Comparison of ENCODE assay signal across 30 cellular contexts in genomic region chr3:107516475-107516874, GRCh38. TPM values are rescaled to one million over a fixed set of nuclear protein-coding genes. Genes with fewer than 3 reads are reported as not detected.
DNase-seq lines count a peak whose midpoint lies in the region; ATAC-seq and TF ChIP-seq lines count a peak whose summit lies in the region.
"Had no signal": no experiment of that assay in that cellular context is flagged by ENCODE, and none has a peak within 500 bp of the region (broad histone marks: within the 10 kb centered on the region; RNA-seq: fewer than 3 reads in every experiment).

No MANE protein-coding gene starts in this region.

- no peak overlapping the region for H2AFZ ChIP-seq in DND-41 (ENCODE audit: low read depth, low read length)

- no peaks in the 10 kb centered on the region for H3K79me2 ChIP-seq in DND-41 (ENCODE audit: insufficient read depth, low read length)

- TF ChIP-seq POLR2A in testis (IDR thresholded peaks at IDR 0.05) (no peak), prostate gland (IDR thresholded peaks at IDR 0.05) (no peak)

- ATAC-seq in Right ventricle myocardium inferior: no peak
- ATAC-seq in left cardiac atrium: no peak
- ATAC-seq in DND-41 (ENCODE audit: insufficient read depth, low read depth): peak; percentile 39; the same call in 1 of the 3 replicates
- ATAC-seq: A549; CD8-positive, alpha-beta T cell had no signal

- H3K27me3 ChIP-seq in DND-41 (ENCODE audit: insufficient read depth, low read length, poor library complexity): peaks cover 2% of the 10 kb centered on the region
- H3K27me3 ChIP-seq in testis: no peaks in the 10 kb centered on the region
- no peaks in the 10 kb centered on the region for H3K27me3 ChIP-seq in prostate gland (replicated peaks; ENCODE audit: insufficient read depth)
- H3K27me3 ChIP-seq: BLaER1; BLaER1 treated with 17β-estradiol and CSF1 and Interleukin-3, amounts not matched to agents 10 nM and 100 nM had no signal

- H3K27ac ChIP-seq in DND-41 (ENCODE audit: low read length) (no peak overlapping the region), testis (peak overlapping the region; percentile 38 to 71), prostate gland (no peak overlapping the region)
- H3K27ac ChIP-seq: 22Rv1; A549; BLaER1; BLaER1 treated with 17β-estradiol and CSF1 and Interleukin-3, amounts not matched to agents 10 nM and 100 nM; C4-2B had no signal

- H3K9me3 ChIP-seq in DND-41 (ENCODE audit: insufficient read depth, low read length, severe bottlenecking) (no peaks in the 10 kb centered on the region), testis (no peaks in the 10 kb centered on the region), prostate gland (no peaks in the 10 kb centered on the region)
- H3K9me3 ChIP-seq: A549; BE2C; BLaER1; BLaER1 treated with 17β-estradiol and CSF1 and Interleukin-3, amounts not matched to agents 10 nM and 100 nM; Caco-2 had no signal

- H3K9ac ChIP-seq in DND-41 (ENCODE audit: low read depth, low read length): no peak overlapping the region
- H3K9ac ChIP-seq: BLaER1; BLaER1 treated with 17β-estradiol and CSF1 and Interleukin-3, amounts not matched to agents 10 nM and 100 nM had no signal

- H3K36me3 ChIP-seq in DND-41 (ENCODE audit: insufficient read depth, low read length) (no peaks in the 10 kb centered on the region), testis (ENCODE audit: low read depth, missing control alignments) (no peaks in the 10 kb centered on the region), prostate gland (no peaks in the 10 kb centered on the region)
- H3K36me3 ChIP-seq: BE2C; BLaER1; BLaER1 treated with 17β-estradiol and CSF1 and Interleukin-3, amounts not matched to agents 10 nM and 100 nM had no signal

- 34 to 41% methylated on average over 3 of the region's 3 CpGs for WGBS in testis, 2 donors
- WGBS in prostate gland: 71% methylated on average over 3 of the region's 3 CpGs

- TF ChIP-seq CTCF in DND-41 (IDR thresholded peaks at IDR 0.05; ENCODE audit: borderline replicate concordance, extremely low read depth, low read length, poor library complexity, severe bottlenecking) (no peak), testis (IDR thresholded peaks at IDR 0.05) (no peak), prostate gland (IDR thresholded peaks at IDR 0.05) (no peak)

- H3K4me2 ChIP-seq in DND-41 (ENCODE audit: insufficient read depth, low read length): no peak overlapping the region
- H3K4me2 ChIP-seq: A549; BLaER1; BLaER1 treated with 17β-estradiol and CSF1 and Interleukin-3, amounts not matched to agents 10 nM and 100 nM had no signal

- DNase-seq in Right ventricle myocardium inferior (ENCODE audit: missing footprints) (peak; percentile 54), left cardiac atrium (no peak), DND-41 (no peak), testis (peak; percentile 80), prostate gland (ENCODE audit: low spot score) (no peak), SHP77 treated with DMSO at 0.1 percent for 48 hours (lab: John Stamatoyannopoulos, UW) (no peak)
- DNase-seq: 8988T; ACHN; AML-193; BE2C; C1 segment of cervical spinal cord; Caco-2; Calu3; CD4-positive, alpha-beta memory T cell; CD4-positive, alpha-beta T cell; CD4-positive, CD25-positive, alpha-beta regulatory T cell; CD8-positive, alpha-beta memory T cell; CD8-positive, alpha-beta T cell; COR-L47; DMS 273 treated with DMSO at 0.1 percent for 48 hours; DMS153; DMS53; DMS79; DMS79 treated with DMSO at 0.1 percent for 48 hours; EL had no signal

- H3K4me3 ChIP-seq in DND-41 (ENCODE audit: low read depth in 1 of 2, low read length in 2 of 2): no peak overlapping the region
- no peak overlapping the region for H3K4me3 ChIP-seq in testis
- H3K4me3 ChIP-seq in prostate gland: no peak overlapping the region
- H3K4me3 ChIP-seq: A549; BLaER1; BLaER1 treated with 17β-estradiol and CSF1 and Interleukin-3, amounts not matched to agents 10 nM and 100 nM had no signal

- H3K4me1 ChIP-seq in DND-41 (ENCODE audit: insufficient read depth, low read length) (peaks cover 4% of the 10 kb centered on the region), testis (no peaks in the 10 kb centered on the region), prostate gland (replicated peaks) (no peaks in the 10 kb centered on the region)
- H3K4me1 ChIP-seq: A549, BE2C, Caco-2 had no signal

- intact Hi-C loops in Right ventricle myocardium inferior (cut with DNase I): no loop called here
- intact Hi-C loops in left cardiac atrium (cut with DNase I): no loop called here
- intact Hi-C loops in testis (cut with DNase I; ENCODE audit: low total_unique reads): no loop called here
- intact Hi-C loops in prostate gland (cut with DNase I): no loop called here

- H4K20me1 ChIP-seq in DND-41 (ENCODE audit: insufficient read depth, low read length): no peaks in the 10 kb centered on the region
- H4K20me1 ChIP-seq: BLaER1; BLaER1 treated with 17β-estradiol and CSF1 and Interleukin-3, amounts not matched to agents 10 nM and 100 nM had no signal

RNA-seq across cellular contexts. Expression of gene BBX, which starts 6.3 kb away (rescaled TPM):
- total RNA-seq in Right ventricle myocardium inferior (37.7 TPM), left cardiac atrium (10 to 100 TPM; 38.4 to 42.1 TPM), testis (100 to 1,000 TPM; 312 to 317 TPM), prostate gland (100 to 1,000 TPM in 1 of 2 donors, 10 to 100 TPM in 1; 94.7 to 226 TPM)
- 93.3 TPM for polyA plus RNA-seq in testis (ENCODE audit: insufficient read depth, low read depth, low replicate concordance)

Comparison
In these comparisons a context has a peak if more than half of its experiments do, and no peak if none do; other contexts are left out.
1. DNase-seq: peak in Right ventricle myocardium inferior (single experiment) and testis (single experiment); none in left cardiac atrium (single experiment), DND-41 (single experiment), prostate gland (single experiment) and SHP77 treated with DMSO at 0.1 percent for 48 hours (single experiment).
2. H3K27ac ChIP-seq: peak in testis (2 of 2); none in DND-41 (single experiment) and prostate gland (0 of 2).